30 cellular contexts compared by ENCODE assay signal in genomic region chr13:54859827-54860226, GRCh38.
"Had no signal": no experiment of that assay in that cellular context is flagged by ENCODE, and none has a peak within 500 bp of the region (broad histone marks: within the 10 kb centered on the region; RNA-seq: fewer than 3 reads in every experiment).

No MANE protein-coding gene starts in this region.

- H3K36me3 ChIP-seq: cardiac muscle cell, SJSA1 had no signal

- H3K9me3 ChIP-seq: SJSA1 had no signal

- ATAC-seq: activated naive CD8-positive, alpha-beta T cell treated with anti-CD3 and anti-CD28 coated beads, Interleukin-2, amount 50 U/mL, for 24 hours; activated T-cell treated with anti-CD3 and anti-CD28 coated beads, Interleukin-2, amount 50 U/mL, for 4 hours; Panc1; SK-N-SH treated with all-trans-retinoic acid at 6 μM for 48 hours had no signal

- H3K27me3 ChIP-seq: cardiac muscle cell, SJSA1 had no signal

- H3K4me3 ChIP-seq: cardiac muscle cell, SJSA1 had no signal

- H3K27ac ChIP-seq: cardiac muscle cell, SJSA1, VCaP had no signal

- DNase-seq: activated B cell treated with CpG ODN at 0.5 μM for 24 hours; activated CD4-positive, alpha-beta memory T cell treated with anti-CD3 and anti-CD28 coated beads for 36 hours; activated CD4-positive, alpha-beta T cell treated with anti-CD3 and anti-CD28 coated beads for 4 hours; activated CD4-positive, alpha-beta T cell treated with anti-CD3 and anti-CD28 coated beads, Interleukin-2, amount 50 U/mL, for 1 hour; activated CD4-positive, CD25-positive, alpha-beta regulatory T cell treated with anti-CD3 and anti-CD28 coated beads, Interleukin-2, amount 50 U/mL, for 72 hours; activated CD8-positive, alpha-beta memory T cell treated with anti-CD3 and anti-CD28 coated beads, Interleukin-2, amount 50 U/mL, for 4 hours; activated naive CD4-positive, alpha-beta T cell treated with anti-CD3 and anti-CD28 coated beads, Interleukin-2, amount 10 ng/mL, durations not matched to agents 7 days and 5 days; activated naive CD8-positive, alpha-beta T cell treated with anti-CD3 and anti-CD28 coated beads, Interleukin-2, amount 50 U/mL, for 24 hours; activated T-cell treated with anti-CD3 and anti-CD28 coated beads for 4 hours; activated T-cell treated with anti-CD3 and anti-CD28 coated beads, Interleukin-2, amount 50 U/mL, for 4 hours; anterior cingulate cortex; Kasumi-1; KG1; MM.1S; MV-4-11; NCI-H1092; NCI-H1436 treated with DMSO at 0.1 percent for 48 hours; NCI-H1694 treated with DMSO at 0.1 percent for 48 hours; NCI-H2029; NCI-H345; NCI-H524 treated with DMSO at 0.1 percent for 48 hours; SHP77 treated with DMSO at 0.1 percent for 48 hours; T-helper 1 cell; T-helper 2 cell; T-helper 9 cell had no signal

- H3K4me1 ChIP-seq: SJSA1 had no signal
